Comparison of ENCODE assay signal across 8 cellular contexts in genomic region chr12:104304261-104305004, GRCh38. TPM values are rescaled to one million over a fixed set of nuclear protein-coding genes. Genes with fewer than 3 reads are reported as not detected.
A peak's percentile ranks its signal among the peaks of the same experiment; 100 is the strongest.
DNase-seq lines count a peak whose midpoint lies in the region; ATAC-seq and TF ChIP-seq lines count a peak whose summit lies in the region.

No MANE protein-coding gene starts in this region.

- H3K4me1 ChIP-seq in prostate gland (replicated peaks): no peaks in the 10 kb centered on the region
- peaks cover 10 to 19% of the 10 kb centered on the region in 2 donors for H3K4me1 ChIP-seq in thyroid gland

- no peaks in the 10 kb centered on the region for H3K27me3 Mint-ChIP-seq in CD14-positive monocyte (ENCODE audit: low read depth in 3 of 3)

- peaks cover 0 to 2% (median 0%) of the 10 kb centered on the region in 7 donors for H3K9me3 Mint-ChIP-seq in CD14-positive monocyte

- intact Hi-C loops in CD14-positive monocyte (cut with micrococcal nuclease) (loop anchor here in 1 of 2 donors (5.0 to 10.0 kb wide), 2 partner anchors 167 to 800 kb away; partner anchors contain the start of genes NFYB and WASHC4), prostate gland (cut with DNase I) (loop anchor here (5.0 kb wide), 1 partner anchor 87 kb away; the partner anchor contains the start of gene TXNRD1), thyroid gland (cut with DNase I) (no loop called here)

- 78% methylated on average over 10 of the region's 10 CpGs for WGBS in prostate gland
- WGBS in thyroid gland, 2 donors: 88 to 93% methylated on average over 10 of the region's 10 CpGs

- peaks cover 12 to 44% of the 10 kb centered on the region in 2 donors for H3K36me3 Mint-ChIP-seq in CD14-positive monocyte

- no peaks in the 10 kb centered on the region for H3K27me3 ChIP-seq in SU-DHL-6 (ENCODE audit: low read length)
- no peaks in the 10 kb centered on the region for H3K27me3 ChIP-seq in prostate gland (replicated peaks; ENCODE audit: insufficient read depth)
- H3K27me3 ChIP-seq in thyroid gland: no peaks in the 10 kb centered on the region

- 0 out of 2 replicates have a peak, but pooled peaks cover 3% of the 10 kb centered on the region for H3K36me3 ChIP-seq in SU-DHL-6 (ENCODE audit: low read length)
- no peaks in the 10 kb centered on the region for H3K36me3 ChIP-seq in prostate gland
- peaks cover 0 to 3% of the 10 kb centered on the region in 2 donors for H3K36me3 ChIP-seq in thyroid gland

- H3K79me2 ChIP-seq in SU-DHL-6 (ENCODE audit: insufficient read depth, low read length): peaks cover 99% of the 10 kb centered on the region

- H3K27ac ChIP-seq in SU-DHL-6 (ENCODE audit: low read depth, low read length): no peak overlapping the region
- peak overlapping the region; percentile 43 to 54 for H3K27ac ChIP-seq in prostate gland
- H3K27ac ChIP-seq in thyroid gland: peak overlapping the region in 1 of 3 donors; percentile 15

- H3K9me2 ChIP-seq in SU-DHL-6 (replicated peaks; ENCODE audit: insufficient read depth, low read length): no peaks in the 10 kb centered on the region

- H3K27ac Mint-ChIP-seq in CD14-positive monocyte: peak overlapping the region; percentile 77 to 95 (median 92)

- peaks cover 26% of the 10 kb centered on the region; the same call in 1 of the 2 replicates for H4K20me1 ChIP-seq in SU-DHL-6 (ENCODE audit: low read depth, low read length)

- peaks cover 57% of the 10 kb centered on the region for H3K4me1 Mint-ChIP-seq in CD14-positive monocyte

- no peak for TF ChIP-seq POLR2A in prostate gland (IDR thresholded peaks at IDR 0.05)
- no peak for TF ChIP-seq POLR2A in thyroid gland (IDR thresholded peaks at IDR 0.05)

- no peak for DNase-seq in CD14-positive monocyte (ENCODE audit: low spot score)
- DNase-seq in fibroblast of gingiva (ENCODE audit: low read depth): peak; percentile 78
- no peak for DNase-seq in prostate gland (ENCODE audit: low spot score)
- no peak for DNase-seq in activated gamma-delta T cell treated with Interleukin-2 at 50 U/mL for 16 hours
- DNase-seq in NK-92 treated with Interleukin-12 subunit alpha and Interleukin-12 subunit beta, amount 100 ng/mL, for 24 hours (lab: John Stamatoyannopoulos, UW): no peak
- DNase-seq in thyroid gland: no peak
- DNase-seq in left lobe of liver (ENCODE audit: low spot score): no peak

- H3K4me3 ChIP-seq in SU-DHL-6 (ENCODE audit: insufficient read depth, low read length, poor library complexity, severe bottlenecking) (no peak overlapping the region), prostate gland (peak overlapping the region in 1 of 2 donors; percentile 38), thyroid gland (replicated peaks in 1 of 3) (peak overlapping the region in 1 of 3 donors; percentile 25)

- no peaks in the 10 kb centered on the region; the same call in 1 of the 2 replicates for H3F3A ChIP-seq in SU-DHL-6 (ENCODE audit: insufficient read depth)

- peak overlapping the region; percentile 25; the same call in 1 of the 2 replicates for H3K9ac ChIP-seq in SU-DHL-6 (ENCODE audit: low read length)

- no peak for ATAC-seq in left lobe of liver

- peak overlapping the region; percentile 58 for H3K4me2 ChIP-seq in SU-DHL-6 (ENCODE audit: low read depth, low read length, poor library complexity, severe bottlenecking)

- H2AFZ ChIP-seq in SU-DHL-6 (ENCODE audit: low read depth, low read length, severe bottlenecking): no peak overlapping the region

- H3K4me3 Mint-ChIP-seq in CD14-positive monocyte: peak overlapping the region; percentile 97 to 98

- no peak for TF ChIP-seq CTCF in CD14-positive monocyte (IDR thresholded peaks at IDR 0.05)
- no peak for TF ChIP-seq CTCF in SU-DHL-6 (IDR thresholded peaks at IDR 0.05; ENCODE audit: insufficient read depth, low read length, poor library complexity, severe bottlenecking)
- TF ChIP-seq CTCF in prostate gland (IDR thresholded peaks at IDR 0.05): no peak
- TF ChIP-seq CTCF in thyroid gland (IDR thresholded peaks at IDR 0.05): no peak

- H3K9me3 ChIP-seq in SU-DHL-6 (ENCODE audit: insufficient read depth, low read length) (no peaks in the 10 kb centered on the region), prostate gland (no peaks in the 10 kb centered on the region), thyroid gland (no peaks in the 10 kb centered on the region)

RNA-seq across cellular contexts. Expression of gene EID3, which starts 0.9 kb away (rescaled TPM):
- 1 to 10 TPM in 1 of 2 donors, under 1 TPM in 1; 0.64 to 1.0 TPM for polyA plus RNA-seq in CD14-positive monocyte
- total RNA-seq in prostate gland (10 to 100 TPM in 1 of 2 donors, 1 to 10 TPM in 1; 8.6 to 18.1 TPM), thyroid gland (10 to 100 TPM in 2 of 4 donors, 1 to 10 TPM in 2; 8.0 to 22.2 (median 9.8) TPM), left lobe of liver (1.4 TPM)
